Comparison of ENCODE assay signal across 9 cellular contexts in the genomic region with DNA sequence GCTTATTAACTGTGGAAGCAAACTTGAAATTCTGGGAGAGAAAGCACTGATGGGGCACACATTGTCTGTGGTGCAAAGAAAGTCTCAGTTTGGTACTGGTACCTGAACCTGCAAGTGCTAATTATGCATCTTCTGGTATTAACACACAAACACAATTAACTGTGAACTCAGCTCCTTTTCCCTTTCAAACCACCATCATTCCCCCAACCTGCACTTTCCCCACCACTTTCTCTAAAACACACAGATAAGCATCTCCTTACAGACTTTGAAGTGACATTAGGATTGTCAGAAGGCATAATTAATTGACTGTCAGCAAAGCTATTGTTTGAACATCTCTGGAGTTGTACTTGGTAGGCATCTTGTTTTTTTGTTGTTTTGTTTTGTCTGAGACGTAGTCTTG.
"Had no signal": no experiment of that assay in that cellular context is flagged by ENCODE, and none has a peak within 500 bp of the region (broad histone marks: within the 10 kb centered on the region; RNA-seq: fewer than 3 reads in every experiment).

No MANE protein-coding gene starts in this region.

- FAIRE-seq: H1, H54, K562 had no signal

- H2AFZ ChIP-seq: GM23338 had no signal

- H3K27ac ChIP-seq: HL-60 had no signal

- DNase-seq: H9, HCEC 1CT, HFFc6, KG1 had no signal

- H3K4me3 ChIP-seq: GM23338, K562 had no signal

- H3K4me2 ChIP-seq: GM23338 had no signal

- ATAC-seq: GM23338, K562 had no signal
